In genomic region chr15:50450678-50451077, GRCh38 we compare ENCODE assay signal across 17 cellular contexts. TPM values are rescaled to one million over a fixed set of nuclear protein-coding genes. Genes with fewer than 3 reads are reported as not detected.
DNase-seq lines count a peak whose midpoint lies in the region; ATAC-seq and TF ChIP-seq lines count a peak whose summit lies in the region.
"Had no signal": no experiment of that assay in that cellular context is flagged by ENCODE, and none has a peak within 500 bp of the region (broad histone marks: within the 10 kb centered on the region; RNA-seq: fewer than 3 reads in every experiment).

No MANE protein-coding gene starts in this region.

- H2BK12ac ChIP-seq in trophoblast cell (ENCODE audit: low read length), result no peak overlapping the region

- no peak overlapping the region for H3K14ac ChIP-seq in trophoblast cell (ENCODE audit: low read length)

- H3K23ac ChIP-seq in trophoblast cell (ENCODE audit: low read length), result no peak overlapping the region

- H3K36me3 ChIP-seq in trophoblast cell (ENCODE audit: control insufficient read depth in 1 of 2, insufficient read depth in 2 of 2, low read length in 2 of 2), result peaks cover 6 to 24% of the 10 kb centered on the region in 2 experiments

- ATAC-seq in SK-N-SH treated with all-trans-retinoic acid at 6 μM for 48 hours, result peak; percentile 80
- ATAC-seq in GM21447 (IDR thresholded peaks at IDR 0.05; ENCODE audit: unreplicated experiment), result no peak
- ATAC-seq: Panc1 had no signal

- H3K18ac ChIP-seq in trophoblast cell (ENCODE audit: low read length), result no peak overlapping the region

- no peaks in the 10 kb centered on the region for H3K4me1 ChIP-seq in trophoblast cell (ENCODE audit: control insufficient read depth in 1 of 2, insufficient read depth in 2 of 2, low read length in 2 of 2)

- H3K79me2 ChIP-seq in trophoblast cell (ENCODE audit: control insufficient read depth, insufficient read depth, low read length, poor library complexity), result no peaks in the 10 kb centered on the region

- no peak overlapping the region for H2BK120ac ChIP-seq in trophoblast cell (ENCODE audit: insufficient read depth, low read length, poor library complexity)

- no CpG with 5 or more reads among the region's 3 CpGs for WGBS in trophoblast cell (ENCODE audit: extremely low coverage, insufficient coverage, insufficient read length)

- H3K4me2 ChIP-seq in trophoblast cell (ENCODE audit: low read length), result no peak overlapping the region
- H3K4me2 ChIP-seq: KMS-11 had no signal

- H3K27ac ChIP-seq in trophoblast cell (ENCODE audit: low read depth, low read length), result no peak overlapping the region
- H3K27ac ChIP-seq: KMS-11 had no signal

- no peak overlapping the region for H3K4ac ChIP-seq in trophoblast cell (ENCODE audit: low read depth, low read length)

- no peak overlapping the region for H2AFZ ChIP-seq in trophoblast cell (ENCODE audit: insufficient read depth, low read length, poor library complexity)

- no peak overlapping the region for H3K9ac ChIP-seq in trophoblast cell (ENCODE audit: low read length)
- H3K9ac ChIP-seq: KMS-11 had no signal

- no peak overlapping the region for H2BK5ac ChIP-seq in trophoblast cell (ENCODE audit: low read depth, low read length, poor library complexity)

- H2AK5ac ChIP-seq in trophoblast cell (ENCODE audit: low read length), result no peak overlapping the region

- H4K91ac ChIP-seq in trophoblast cell (ENCODE audit: low read depth, low read length), result no peak overlapping the region

- H4K12ac ChIP-seq in trophoblast cell (ENCODE audit: low read depth, low read length), result no peak overlapping the region

- H3K4me3 ChIP-seq in GM12864 (ENCODE audit: low read depth, low read length) (no peak overlapping the region), trophoblast cell (ENCODE audit: low read depth, low read length) (no peak overlapping the region)

- no peaks in the 10 kb centered on the region for H3K9me3 ChIP-seq in trophoblast cell (ENCODE audit: insufficient read depth, low read depth, low read length)

- DNase-seq in GM12864 (ENCODE audit: low read depth) (peak; percentile 7), HCEC 1CT (peak; percentile 4), trophoblast cell (peak; percentile 27 to 78), OCI-M1 (lab: John Stamatoyannopoulos, UW) (no peak), NCI-H524 treated with DMSO at 0.1 percent for 48 hours (lab: John Stamatoyannopoulos, UW) (no peak)
- DNase-seq in NK-92 treated with Interleukin-12 subunit alpha and Interleukin-12 subunit beta, amount 100 ng/mL, for 24 hours (lab: John Stamatoyannopoulos, UW), result no peak
- DNase-seq: AML-193; CD4-positive, CD25-positive, alpha-beta regulatory T cell; DMS53; NCI-H187 treated with DMSO at 0.1 percent for 48 hours; NCI-H446; NCI-H748 treated with DMSO at 0.1 percent for 48 hours; SHP77 had no signal

- no peak overlapping the region for H4K8ac ChIP-seq in trophoblast cell (ENCODE audit: low read depth, low read length)

- no peaks in the 10 kb centered on the region for H3K79me1 ChIP-seq in trophoblast cell (ENCODE audit: low read length)

- TF ChIP-seq CTCF in GM12864 (IDR thresholded peaks at IDR 0.05; ENCODE audit: low read depth, low read length, missing control alignments), result no peak

- H3K27me3 ChIP-seq in trophoblast cell (ENCODE audit: insufficient read depth, low read length), result no peaks in the 10 kb centered on the region

TF ChIP-seq in SK-N-SH treated with all-trans-retinoic acid at 6 μM for 48 hours, 23 proteins besides CTCF, POLR2A, EP300 and RAD21 (continues in another document):
- TF ChIP-seq PPARA (CRISPR knock-in tag; IDR thresholded peaks at IDR 0.05; ENCODE audit: borderline replicate concordance) (no peak), SNAI2 (CRISPR knock-in tag; IDR thresholded peaks at IDR 0.05) (no peak), GLIS3 (CRISPR knock-in tag; IDR thresholded peaks at IDR 0.05) (peak; percentile 83; the same call in 1 of the 2 replicates), ZNF70 (CRISPR knock-in tag; IDR thresholded peaks at IDR 0.05) (no peak), CSDC2 (CRISPR knock-in tag; IDR thresholded peaks at IDR 0.05) (no peak), TCF4 (CRISPR knock-in tag; IDR thresholded peaks at IDR 0.05; ENCODE audit: borderline replicate concordance) (peak; percentile 78; the same call in 1 of the 2 replicates), ZC3H10 (CRISPR knock-in tag; IDR thresholded peaks at IDR 0.05) (no peak), CREB5 (CRISPR knock-in tag; IDR thresholded peaks at IDR 0.05; ENCODE audit: low read depth) (peak; percentile 53; the same call in 1 of the 2 replicates), ZNF565 (CRISPR knock-in tag; conservative IDR thresholded peaks at IDR 0.05; ENCODE audit: low read depth) (no peak), CSRNP3 (CRISPR knock-in tag; IDR thresholded peaks at IDR 0.05) (no peak), PATZ1 (CRISPR knock-in tag; IDR thresholded peaks at IDR 0.05; ENCODE audit: borderline replicate concordance) (no peak), ARNTL (CRISPR knock-in tag; IDR thresholded peaks at IDR 0.05; ENCODE audit: borderline replicate concordance, low read depth) (no peak), ZNF8 (CRISPR knock-in tag; IDR thresholded peaks at IDR 0.05) (peak; percentile 14; the same call in 1 of the 2 replicates), BACH2 (CRISPR knock-in tag; IDR thresholded peaks at IDR 0.05; ENCODE audit: borderline replicate concordance) (no peak), ISL1 (CRISPR knock-in tag; IDR thresholded peaks at IDR 0.05) (peak; percentile 96), ESRRG (CRISPR knock-in tag; IDR thresholded peaks at IDR 0.05) (no peak), TSHZ2 (CRISPR knock-in tag; IDR thresholded peaks at IDR 0.05) (peak; percentile 77)

RNA-seq across cellular contexts. Expression of gene USP8, which starts 26.5 kb away (rescaled TPM):
- 58.3 and 59.8 TPM in 2 replicates for polyA plus RNA-seq in trophoblast cell (2013)

Comparison
In these comparisons a context has a peak if more than half of its experiments do, and no peak if none do; other contexts are left out.
1. DNase-seq: peak in GM12864 (single experiment), HCEC 1CT (single experiment) and trophoblast cell (2 of 2); none in OCI-M1 (single experiment), NCI-H524 treated with DMSO at 0.1 percent for 48 hours (single experiment) and NK-92 treated with Interleukin-12 subunit alpha and Interleukin-12 subunit beta, amount 100 ng/mL, for 24 hours (single experiment).